In genomic region chr4:26873391-26874026, GRCh38 we compare ENCODE assay signal across 8 cellular contexts.
DNase-seq lines count a peak whose midpoint lies in the region; ATAC-seq lines count a peak whose summit lies in the region.

No MANE protein-coding gene starts in this region.

- ATAC-seq in GM19463 (IDR thresholded peaks at IDR 0.05; ENCODE audit: unreplicated experiment) (peak; percentile 87), HG03280 (IDR thresholded peaks at IDR 0.05; ENCODE audit: unreplicated experiment) (peak; percentile 67)

- peak; percentile 57 for DNase-seq in activated gamma-delta T cell treated with anti-CD3 and anti-CD28 coated beads, Interleukin-2, amount 50 U/mL, for 16 hours (ENCODE audit: low read depth)
- peak; percentile 28 to 33 for DNase-seq in stimulated activated CD8-positive, alpha-beta memory T cell treated with anti-CD3 and anti-CD28 coated beads, Interleukin-2, amount 100 ng/mL, for 1 hour (ENCODE audit: low read depth in 2 of 2)
- no peak for DNase-seq in NCI-H2081 treated with DMSO at 0.1 percent for 48 hours (lab: John Stamatoyannopoulos, UW)
- DNase-seq in AG20443 (ENCODE audit: low spot score), result no peak
- DNase-seq in NCI-H2196 (lab: John Stamatoyannopoulos, UW; ENCODE audit: unreplicated experiment), result no peak
- DNase-seq in HCEC 1CT, result no peak

Comparison
In these comparisons a context has a peak if more than half of its experiments do, and no peak if none do; other contexts are left out.
1. DNase-seq: peak in activated gamma-delta T cell treated with anti-CD3 and anti-CD28 coated beads, Interleukin-2, amount 50 U/mL, for 16 hours (single experiment) and stimulated activated CD8-positive, alpha-beta memory T cell treated with anti-CD3 and anti-CD28 coated beads, Interleukin-2, amount 100 ng/mL, for 1 hour (2 of 2); none in NCI-H2081 treated with DMSO at 0.1 percent for 48 hours (single experiment), AG20443 (single experiment), NCI-H2196 (single experiment) and HCEC 1CT (single experiment).